8 cellular contexts compared by ENCODE assay signal in the genomic region with DNA sequence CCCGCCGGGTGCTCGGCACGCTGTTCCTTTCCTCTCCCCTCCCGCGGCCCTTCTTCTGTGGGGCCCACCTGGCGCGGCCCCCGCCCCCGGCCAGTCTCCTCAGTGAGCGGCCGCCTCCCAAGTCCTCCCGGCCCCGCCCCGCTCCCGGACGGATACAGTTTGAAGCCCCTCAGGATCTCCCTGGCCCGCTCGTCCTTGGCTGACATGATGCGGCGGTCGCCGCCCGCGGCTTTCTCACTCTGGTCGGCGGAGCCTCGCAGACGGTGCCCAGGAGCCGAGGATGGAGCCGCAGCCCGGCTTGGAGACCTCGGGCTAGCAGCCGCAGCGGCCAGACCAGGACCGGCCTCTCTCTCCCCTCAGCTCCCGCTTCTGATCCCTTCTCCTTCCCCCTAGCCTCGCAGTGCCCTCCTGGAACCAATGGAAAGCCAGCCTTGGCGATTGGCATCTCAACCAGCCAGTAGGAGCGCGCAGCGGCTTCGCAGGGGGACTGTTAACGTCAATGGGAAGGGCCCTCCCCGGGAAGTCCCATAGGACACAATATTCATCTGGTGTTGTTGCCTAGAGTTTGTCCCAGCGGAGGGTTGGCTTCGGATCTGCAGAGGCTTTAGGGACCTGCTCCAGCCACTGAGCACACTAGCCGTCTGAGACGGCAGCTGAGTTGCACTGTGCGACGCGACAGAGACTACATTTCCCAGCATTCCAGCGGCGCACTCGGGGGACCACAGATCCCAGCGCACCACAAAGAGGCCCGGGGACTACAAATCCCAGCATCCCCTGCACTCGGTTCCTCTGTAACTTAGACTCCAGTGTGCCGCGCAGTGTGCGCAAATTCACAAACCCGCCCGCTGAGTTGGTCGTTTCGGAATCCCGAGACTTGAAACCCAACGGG. TPM values are rescaled to one million over a fixed set of nuclear protein-coding genes. Genes with fewer than 3 reads are reported as not detected.
DNase-seq lines count a peak whose midpoint lies in the region; ATAC-seq and TF ChIP-seq lines count a peak whose summit lies in the region.

TSS of gene PDE6D (minus strand) at position 374 of the 889 bp plus-strand sequence. CDS start at position 206, 168 bp downstream.

- peak; percentile 8 for TF ChIP-seq CTCF in left ventricle myocardium inferior (IDR thresholded peaks at IDR 0.05; ENCODE audit: borderline replicate concordance)
- no peak for TF ChIP-seq CTCF in progenitor cell of endocrine pancreas (IDR thresholded peaks at IDR 0.05; ENCODE audit: unreplicated experiment)

- H3K4me1 Mint-ChIP-seq in progenitor cell of endocrine pancreas (ENCODE audit: low read depth), result peaks cover 30% of the 10 kb centered on the region

- H3K4me3 ChIP-seq in left ventricle myocardium inferior, result peak within 1 kb of the TSS; percentile 81

- peaks cover 61% of the 10 kb centered on the region for H3K4me1 ChIP-seq in left ventricle myocardium inferior

- H3K27me3 ChIP-seq in left ventricle myocardium inferior (ENCODE audit: low read depth), result no peaks in the 10 kb centered on the region

- H3K9me3 ChIP-seq in left ventricle myocardium inferior (replicated peaks), result no peaks in the 10 kb centered on the region

- no peaks in the 10 kb centered on the region for H3K36me3 ChIP-seq in left ventricle myocardium inferior

- no peaks in the 10 kb centered on the region for H3K36me3 Mint-ChIP-seq in progenitor cell of endocrine pancreas (ENCODE audit: insufficient read depth)

- intact Hi-C loops in left ventricle myocardium inferior (cut with micrococcal nuclease), result no loop called here

- DNase-seq in NCI-H187 (lab: John Stamatoyannopoulos, UW) (peak; percentile 75 to 86), T-helper 2 cell (peak; percentile 89 to 98 (median 94)), left ventricle myocardium inferior (peak; percentile 100), progenitor cell of endocrine pancreas (ENCODE audit: low spot score, unreplicated experiment) (peak; percentile 95), ureter (ENCODE audit: low spot score) (peak; percentile 99)

- H3K27ac Mint-ChIP-seq in progenitor cell of endocrine pancreas, result peak within 1 kb of the TSS; percentile 97

- peak within 1 kb of the TSS; percentile 94 for H3K27ac ChIP-seq in angular gyrus (ENCODE audit: low read depth, low read length)
- peak within 1 kb of the TSS; percentile 92 for H3K27ac ChIP-seq in left ventricle myocardium inferior (replicated peaks)

- H3K27me3 Mint-ChIP-seq in progenitor cell of endocrine pancreas, result no peaks in the 10 kb centered on the region

- ATAC-seq in GM18498 (IDR thresholded peaks at IDR 0.05; ENCODE audit: unreplicated experiment) (peak; percentile 92), HG02938 (IDR thresholded peaks at IDR 0.05; ENCODE audit: unreplicated experiment) (peak; percentile 88)

- no peaks in the 10 kb centered on the region for H3K9me3 Mint-ChIP-seq in progenitor cell of endocrine pancreas (ENCODE audit: low read depth)

- peak within 1 kb of the TSS; percentile 96 for H3K4me3 Mint-ChIP-seq in progenitor cell of endocrine pancreas (ENCODE audit: low read depth)

RNA-seq across cellular contexts. Expression of gene PDE6D, which starts in this region (rescaled TPM):
- total RNA-seq in left ventricle myocardium inferior, result 15.5 TPM
- 21.9 and 23.3 TPM in 2 replicates for total RNA-seq in progenitor cell of endocrine pancreas
- 18.5 TPM for total RNA-seq in ureter

Comparison
In these comparisons a context has a peak if more than half of its experiments do, and no peak if none do; other contexts are left out.
1. Peak in every context shown above with its lines: DNase-seq, ATAC-seq, H3K4me3 ChIP-seq and H3K27ac ChIP-seq.